In genomic region chr15:85976102-85976501, GRCh38 we compare ENCODE assay signal across 11 cellular contexts.
"Had no signal": no experiment of that assay in that cellular context is flagged by ENCODE, and none has a peak within 500 bp of the region (broad histone marks: within the 10 kb centered on the region; RNA-seq: fewer than 3 reads in every experiment).

No MANE protein-coding gene starts in this region.

- H3K4me2 ChIP-seq: GM23338 had no signal

- H3K9ac ChIP-seq: GM23248 had no signal

- H3K27ac Mint-ChIP-seq: GM23338, H9, HFFc6 had no signal

- H3K9me3 Mint-ChIP-seq: GM23338 had no signal

- H3K4me3 Mint-ChIP-seq: GM23338, H9, HFFc6 had no signal

- H3K4me1 ChIP-seq: HAP-1 had no signal

- H2AFZ ChIP-seq: GM23248, GM23338 had no signal

- H3K27ac ChIP-seq: GM23248 had no signal

- ATAC-seq: GM23338, HCT116 had no signal

- H3K36me3 ChIP-seq: HAP-1 had no signal

- H3K4me3 ChIP-seq: GM23248, GM23338, HAP-1 had no signal

- DNase-seq: GM23248, GOT3, H7, H9, HCEC 1CT, HFFc6 had no signal

- FAIRE-seq: H1, H54 had no signal

- H3K9me3 ChIP-seq: HAP-1 had no signal
